ENCODE assay signal across 10 cellular contexts in genomic region chr17:77435272-77436057, GRCh38.
A peak's percentile ranks its signal among the peaks of the same experiment; 100 is the strongest.
DNase-seq lines count a peak whose midpoint lies in the region; ATAC-seq, FAIRE-seq and TF ChIP-seq lines count a peak whose summit lies in the region.
"Had no signal": no experiment of that assay in that cellular context is flagged by ENCODE, and none has a peak within 500 bp of the region (broad histone marks: within the 10 kb centered on the region; RNA-seq: fewer than 3 reads in every experiment).

No MANE protein-coding gene starts in this region.

- no peaks in the 10 kb centered on the region for H3K36me3 ChIP-seq in PC-9 (ENCODE audit: low read depth)
- H3K36me3 ChIP-seq: upper lobe of left lung had no signal

- peaks cover 91% of the 10 kb centered on the region for H3K4me1 Mint-ChIP-seq in activated naive CD8-positive, alpha-beta T cell (ENCODE audit: low read depth)
- peaks cover 70% of the 10 kb centered on the region for H3K4me1 Mint-ChIP-seq in mesothelial cell of epicardium

- peak overlapping the region; percentile 91 for H3K4me3 Mint-ChIP-seq in activated naive CD8-positive, alpha-beta T cell
- H3K4me3 Mint-ChIP-seq in mesothelial cell of epicardium: peak overlapping the region; percentile 52

- POLR2A ChIA-PET in PC-9 (lab: Charles Lee; ENCODE audit: unreplicated experiment): no interaction called here

- DNase-seq in stimulated activated CD4-positive, alpha-beta T cell treated with anti-CD3 and anti-CD28 coated beads, Interleukin-1b, Interleukin-23, amount 100 ng/mL, for 48 hours: peak; percentile 41
- no peak for DNase-seq in stimulated activated CD4-positive, alpha-beta T cell treated with anti-CD3 and anti-CD28 coated beads, Interleukin-4, amount 100 ng/mL, for 24 hours
- DNase-seq in mesothelial cell of epicardium (ENCODE audit: low spot score in 2 of 2, unreplicated experiment in 2 of 2) (no peak), urothelium cell line (ENCODE audit: low spot score) (no peak), PC-9 (no peak), erythroblast (lab: John Stamatoyannopoulos, UW) (no peak)

- H3K27me3 Mint-ChIP-seq in activated naive CD8-positive, alpha-beta T cell: no peaks in the 10 kb centered on the region
- H3K27me3 Mint-ChIP-seq in mesothelial cell of epicardium (ENCODE audit: low read depth): no peaks in the 10 kb centered on the region

- no peaks in the 10 kb centered on the region for H3K9me3 ChIP-seq in PC-9 (ENCODE audit: insufficient read depth, low read depth)
- H3K9me3 ChIP-seq: upper lobe of left lung had no signal

- no peak for TF ChIP-seq POLR2A in erythroblast (IDR thresholded peaks at IDR 0.05; ENCODE audit: low read length)

- no peak overlapping the region for H2AFZ ChIP-seq in PC-9

- no peaks in the 10 kb centered on the region for H3K9me2 ChIP-seq in PC-9 (ENCODE audit: insufficient read depth)

- peaks cover 69% of the 10 kb centered on the region for H4K20me1 ChIP-seq in PC-9 (ENCODE audit: insufficient read depth)

- intact Hi-C loops in PC-9 (cut with micrococcal nuclease; ENCODE audit: unreplicated experiment): no loop called here

- TF ChIP-seq CTCF in mesothelial cell of epicardium (IDR thresholded peaks at IDR 0.05; ENCODE audit: unreplicated experiment): no peak
- TF ChIP-seq CTCF in PC-9 (conservative IDR thresholded peaks at IDR 0.05): no peak

- H3K79me2 ChIP-seq in PC-9 (ENCODE audit: low read depth): peaks cover 8% of the 10 kb centered on the region; the same call in 1 of the 2 replicates

- CTCF ChIA-PET in PC-9 (lab: Charles Lee): no interaction called here

- no peak for ATAC-seq in HG02588 (IDR thresholded peaks at IDR 0.05; ENCODE audit: unreplicated experiment)

- peak; percentile 37 for FAIRE-seq in urothelium cell line (lab: Jason Lieb, UNC)
- FAIRE-seq: GM18507 had no signal

- no TSS peak for BruUV-seq in PC-9 (replicated peaks; lab: Mats Ljungman, UMichigan)

- H3K27ac ChIP-seq in PC-9: no peak overlapping the region

- H3K27ac Mint-ChIP-seq in activated naive CD8-positive, alpha-beta T cell: peak overlapping the region; percentile 100
- H3K27ac Mint-ChIP-seq in mesothelial cell of epicardium: peak overlapping the region; percentile 86

- H3K9me3 Mint-ChIP-seq in activated naive CD8-positive, alpha-beta T cell (ENCODE audit: low read depth): no peaks in the 10 kb centered on the region
- no peaks in the 10 kb centered on the region for H3K9me3 Mint-ChIP-seq in mesothelial cell of epicardium

- no peak overlapping the region for H3K4me3 ChIP-seq in PC-9

- H3K36me3 Mint-ChIP-seq in activated naive CD8-positive, alpha-beta T cell: no peaks in the 10 kb centered on the region
- no peaks in the 10 kb centered on the region for H3K36me3 Mint-ChIP-seq in mesothelial cell of epicardium

- H3F3A ChIP-seq in PC-9 (ENCODE audit: insufficient read depth, low read depth): no peaks in the 10 kb centered on the region; the same call in 1 of the 2 replicates

- H3K4me2 ChIP-seq in PC-9: no peak overlapping the region

- no peaks in the 10 kb centered on the region for H3K4me1 ChIP-seq in PC-9 (replicated peaks; ENCODE audit: insufficient read depth)

- H3K27me3 ChIP-seq in PC-9 (ENCODE audit: insufficient read depth, low read depth): no peaks in the 10 kb centered on the region
- H3K27me3 ChIP-seq: upper lobe of left lung had no signal
